ENCODE assay signal across 10 cellular contexts in the genomic region with DNA sequence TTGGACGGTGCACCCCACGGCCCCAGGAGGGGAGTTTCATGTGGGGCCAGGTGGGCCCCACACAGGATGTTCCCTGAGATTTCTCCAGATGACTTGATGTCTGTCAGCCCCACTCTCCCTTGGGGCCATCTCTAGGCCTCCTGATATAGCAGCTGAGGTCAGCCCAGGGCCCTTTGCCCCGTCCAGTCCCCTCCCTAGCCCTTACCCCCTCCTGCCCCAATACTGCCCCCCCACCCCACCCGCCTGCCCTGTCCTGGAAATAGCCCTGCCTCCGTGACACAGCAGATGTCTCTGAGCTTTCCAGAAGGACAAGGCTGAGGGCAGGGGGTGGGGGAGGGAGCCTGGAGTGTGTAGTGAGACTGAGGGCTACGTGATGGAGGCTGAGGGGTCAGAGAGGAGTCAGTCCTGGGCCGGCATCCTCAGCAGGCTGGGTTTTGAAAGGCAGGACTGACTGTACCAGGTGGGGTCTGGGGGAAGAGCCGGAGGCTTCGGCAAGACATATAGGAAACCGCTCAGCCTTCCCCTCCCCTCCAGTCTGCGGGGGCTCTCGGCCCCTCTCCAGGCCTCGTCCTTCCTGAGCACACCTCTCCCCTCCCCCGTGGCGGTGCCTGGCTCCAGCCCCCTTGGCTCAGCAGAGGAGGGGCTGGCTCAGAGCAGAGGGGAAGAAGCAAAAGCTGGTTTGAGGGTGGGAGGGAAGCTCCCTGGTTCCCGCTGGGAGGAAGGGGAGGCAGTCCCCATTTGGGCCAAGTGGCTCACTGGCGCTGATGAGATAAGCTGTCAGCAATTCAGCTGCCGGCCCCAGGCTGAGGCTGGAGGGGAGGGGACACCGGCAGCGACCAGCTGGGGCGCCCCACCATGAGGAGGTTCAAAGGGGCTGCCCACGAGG. TPM values are rescaled to one million over a fixed set of nuclear protein-coding genes. Genes with fewer than 3 reads are reported as not detected.
DNase-seq lines count a peak whose midpoint lies in the region; ATAC-seq and TF ChIP-seq lines count a peak whose summit lies in the region.
"Had no signal": no experiment of that assay in that cellular context is flagged by ENCODE, and none has a peak within 500 bp of the region (broad histone marks: within the 10 kb centered on the region; RNA-seq: fewer than 3 reads in every experiment).

No MANE protein-coding gene starts in this region.

- peak overlapping the region; percentile 11 for H3K27ac ChIP-seq in urinary bladder (ENCODE audit: low read depth)
- H3K27ac ChIP-seq in CD4-positive, alpha-beta memory T cell (ENCODE audit: low read depth, low read length): no peak overlapping the region

- peak; percentile 11 for ATAC-seq in activated naive CD8-positive, alpha-beta T cell treated with anti-CD3 and anti-CD28 coated beads, Interleukin-2, amount 50 U/mL, for 24 hours
- ATAC-seq in HG03108 (IDR thresholded peaks at IDR 0.05; ENCODE audit: unreplicated experiment): no peak

- intact Hi-C loops in CD4-positive, alpha-beta memory T cell (cut with micrococcal nuclease): no loop called here

- no peak for DNase-seq in activated naive CD8-positive, alpha-beta T cell treated with anti-CD3 and anti-CD28 coated beads, Interleukin-2, amount 50 U/mL, for 24 hours
- no peak for DNase-seq in activated naive CD8-positive, alpha-beta T cell treated with anti-CD3 and anti-CD28 coated beads for 36 hours
- DNase-seq in cardiac fibroblast (ENCODE audit: low read depth in 2 of 2) (peak; percentile 52 to 54), lung microvascular endothelial cell (ENCODE audit: low read depth in 2 of 2) (peak; percentile 40 to 74), activated T-cell treated with anti-CD3 and anti-CD28 coated beads for 4 hours (no peak)
- DNase-seq in CD4-positive, alpha-beta memory T cell: no peak
- DNase-seq: CD4-positive, CD25-positive, alpha-beta regulatory T cell had no signal

- H3K36me3 ChIP-seq in urinary bladder (ENCODE audit: insufficient read depth): no peaks in the 10 kb centered on the region
- no peaks in the 10 kb centered on the region for H3K36me3 ChIP-seq in CD4-positive, alpha-beta memory T cell (ENCODE audit: insufficient read depth, low read length)

- H3K27me3 ChIP-seq in CD4-positive, alpha-beta memory T cell (ENCODE audit: insufficient read depth, low read length): peaks cover 13% of the 10 kb centered on the region

- TF ChIP-seq CTCF in cardiac fibroblast (IDR thresholded peaks at IDR 0.05; ENCODE audit: low read depth, low read length): no peak

- H3K27me3 Mint-ChIP-seq in activated naive CD8-positive, alpha-beta T cell treated with anti-CD3 and anti-CD28 coated beads, Interleukin-2, amount 50 U/mL, for 24 hours: peaks cover 35% of the 10 kb centered on the region
- peaks cover 37% of the 10 kb centered on the region for H3K27me3 Mint-ChIP-seq in activated naive CD8-positive, alpha-beta T cell treated with anti-CD3 and anti-CD28 coated beads for 36 hours
- H3K27me3 Mint-ChIP-seq in CD4-positive, alpha-beta memory T cell: peaks cover 17 to 26% of the 10 kb centered on the region in 2 donors

- 7% methylated on average over 22 of the region's 22 CpGs for WGBS in urinary bladder

- CTCF ChIA-PET in CD4-positive, alpha-beta memory T cell (lab: Charles Lee; ENCODE audit: partially characterized antibody): interaction anchor here (0.7 to 1.0 kb wide), 3 partner anchors 10 to 259 kb away, joined by 3 to 5 read pairs (median 3); no protein-coding TSS in a partner anchor

- no peak overlapping the region for H3K27ac Mint-ChIP-seq in activated naive CD8-positive, alpha-beta T cell treated with anti-CD3 and anti-CD28 coated beads, Interleukin-2, amount 50 U/mL, for 24 hours
- no peak overlapping the region for H3K27ac Mint-ChIP-seq in activated naive CD8-positive, alpha-beta T cell treated with anti-CD3 and anti-CD28 coated beads for 36 hours
- H3K27ac Mint-ChIP-seq in CD4-positive, alpha-beta memory T cell: no peak overlapping the region
- H3K27ac Mint-ChIP-seq: activated naive CD8-positive, alpha-beta T cell; CD4-positive, CD25-positive, alpha-beta regulatory T cell had no signal

- H3K9me3 Mint-ChIP-seq in activated naive CD8-positive, alpha-beta T cell treated with anti-CD3 and anti-CD28 coated beads, Interleukin-2, amount 50 U/mL, for 24 hours: no peaks in the 10 kb centered on the region
- H3K9me3 Mint-ChIP-seq in activated naive CD8-positive, alpha-beta T cell treated with anti-CD3 and anti-CD28 coated beads for 36 hours: no peaks in the 10 kb centered on the region
- no peaks in the 10 kb centered on the region for H3K9me3 Mint-ChIP-seq in CD4-positive, alpha-beta memory T cell

- POLR2A ChIA-PET in CD4-positive, alpha-beta memory T cell (lab: Charles Lee; ENCODE audit: partially characterized antibody): no interaction called here

- no peaks in the 10 kb centered on the region for H3K9me3 ChIP-seq in CD4-positive, alpha-beta memory T cell (ENCODE audit: control insufficient read depth in 1 of 2, low read length in 2 of 2)

- no peaks in the 10 kb centered on the region for H3K36me3 Mint-ChIP-seq in activated naive CD8-positive, alpha-beta T cell treated with anti-CD3 and anti-CD28 coated beads, Interleukin-2, amount 50 U/mL, for 24 hours (ENCODE audit: low read depth)
- no peaks in the 10 kb centered on the region for H3K36me3 Mint-ChIP-seq in activated naive CD8-positive, alpha-beta T cell treated with anti-CD3 and anti-CD28 coated beads for 36 hours
- H3K36me3 Mint-ChIP-seq in CD4-positive, alpha-beta memory T cell: no peaks in the 10 kb centered on the region
- H3K36me3 Mint-ChIP-seq: activated naive CD8-positive, alpha-beta T cell; CD4-positive, CD25-positive, alpha-beta regulatory T cell had no signal

- peaks cover 18% of the 10 kb centered on the region for H3K4me1 Mint-ChIP-seq in activated naive CD8-positive, alpha-beta T cell treated with anti-CD3 and anti-CD28 coated beads, Interleukin-2, amount 50 U/mL, for 24 hours
- H3K4me1 Mint-ChIP-seq in activated naive CD8-positive, alpha-beta T cell treated with anti-CD3 and anti-CD28 coated beads for 36 hours: peaks cover 12% of the 10 kb centered on the region
- peaks cover 7 to 14% (median 9%) of the 10 kb centered on the region in 4 donors for H3K4me1 Mint-ChIP-seq in CD4-positive, alpha-beta memory T cell

- H3K4me1 ChIP-seq in urinary bladder (ENCODE audit: insufficient read depth): peaks cover 2% of the 10 kb centered on the region
- H3K4me1 ChIP-seq in CD4-positive, alpha-beta memory T cell (ENCODE audit: insufficient read depth, low read length): peaks cover 19% of the 10 kb centered on the region

- H3K4me3 Mint-ChIP-seq in activated naive CD8-positive, alpha-beta T cell treated with anti-CD3 and anti-CD28 coated beads, Interleukin-2, amount 50 U/mL, for 24 hours: no peak overlapping the region
- H3K4me3 Mint-ChIP-seq in activated naive CD8-positive, alpha-beta T cell treated with anti-CD3 and anti-CD28 coated beads for 36 hours: no peak overlapping the region
- H3K4me3 Mint-ChIP-seq in CD4-positive, alpha-beta memory T cell: peak overlapping the region in 1 of 8 donors; percentile 57

- peak overlapping the region; percentile 68 to 80 for H3K4me3 ChIP-seq in cardiac fibroblast (replicated peaks in 1 of 2; ENCODE audit: low read depth in 2 of 2, low read length in 2 of 2)
- peak overlapping the region; percentile 4 for H3K4me3 ChIP-seq in urinary bladder (ENCODE audit: low read depth, low read length)
- no peak overlapping the region for H3K4me3 ChIP-seq in CD4-positive, alpha-beta memory T cell (ENCODE audit: low read length in 2 of 2)

RNA-seq across cellular contexts. Expression of a gene that starts 2.0 kb away (rescaled TPM):
- total RNA-seq in activated naive CD8-positive, alpha-beta T cell treated with anti-CD3 and anti-CD28 coated beads for 36 hours: under 1 TPM; 0.12 to 0.23 TPM
- total RNA-seq in lung microvascular endothelial cell (122 and 131 TPM in 2 replicates), urinary bladder (136 TPM)
- polyA plus RNA-seq in urinary bladder: 336 TPM
- under 1 TPM in 1 of 2 experiments, not detected in 1; 0.06 TPM for total RNA-seq in CD4-positive, alpha-beta memory T cell
- polyA plus RNA-seq in CD4-positive, alpha-beta memory T cell: not detected
- total RNA-seq: CD4-positive, CD25-positive, alpha-beta regulatory T cell had no signal
- polyA plus RNA-seq: CD4-positive, CD25-positive, alpha-beta regulatory T cell had no signal

RNA-seq across cellular contexts. Expression of a gene that starts 30.4 kb away (rescaled TPM):
- total RNA-seq in activated naive CD8-positive, alpha-beta T cell treated with anti-CD3 and anti-CD28 coated beads for 36 hours: 100 to 1,000 TPM; 125 to 127 TPM
- total RNA-seq in lung microvascular endothelial cell: 86.5 and 97.6 TPM in 2 replicates
- 38.2 TPM for total RNA-seq in urinary bladder
- polyA plus RNA-seq in urinary bladder: 183 TPM
- 10 to 100 TPM; 74.6 to 75.5 TPM for total RNA-seq in CD4-positive, alpha-beta memory T cell
- polyA plus RNA-seq in CD4-positive, alpha-beta memory T cell: 100 to 1,000 TPM; 274 to 392 TPM

RNA-seq across cellular contexts. Expression of a gene that starts 40.5 kb away (rescaled TPM):
- total RNA-seq in activated naive CD8-positive, alpha-beta T cell treated with anti-CD3 and anti-CD28 coated beads for 36 hours: 10 to 100 TPM; 10.8 to 11.0 TPM
- total RNA-seq in lung microvascular endothelial cell (0.99 and 1.1 TPM in 2 replicates), urinary bladder (18.4 TPM)
- 27.3 TPM for polyA plus RNA-seq in urinary bladder
- 10 to 100 TPM; 18.3 to 20.4 TPM for total RNA-seq in CD4-positive, alpha-beta memory T cell
- polyA plus RNA-seq in CD4-positive, alpha-beta memory T cell: 1 to 10 TPM in 1 of 2 donors, not detected in 1; 3.4 TPM

RNA-seq across cellular contexts. Expression of a gene that starts 56.6 kb away (rescaled TPM):
- not detected for total RNA-seq in activated naive CD8-positive, alpha-beta T cell treated with anti-CD3 and anti-CD28 coated beads for 36 hours
- total RNA-seq in lung microvascular endothelial cell (not detected in 2 replicates), urinary bladder (not detected)
- polyA plus RNA-seq in urinary bladder: not detected
- not detected for total RNA-seq in CD4-positive, alpha-beta memory T cell
- polyA plus RNA-seq in CD4-positive, alpha-beta memory T cell: not detected
- total RNA-seq: CD4-positive, CD25-positive, alpha-beta regulatory T cell had no signal
- polyA plus RNA-seq: CD4-positive, CD25-positive, alpha-beta regulatory T cell had no signal

Comparison
In these comparisons a context has a peak if more than half of its experiments do, and no peak if none do; other contexts are left out.
1. DNase-seq: peak in cardiac fibroblast (2 of 2) and lung microvascular endothelial cell (2 of 2); none in activated naive CD8-positive, alpha-beta T cell treated with anti-CD3 and anti-CD28 coated beads, Interleukin-2, amount 50 U/mL, for 24 hours (single experiment), activated naive CD8-positive, alpha-beta T cell treated with anti-CD3 and anti-CD28 coated beads for 36 hours (single experiment), CD4-positive, alpha-beta memory T cell (0 of 5) and activated T-cell treated with anti-CD3 and anti-CD28 coated beads for 4 hours (single experiment).
2. H3K4me3 ChIP-seq: peak in cardiac fibroblast (2 of 2) and urinary bladder (single experiment); none in CD4-positive, alpha-beta memory T cell (0 of 2).
3. RNA of a gene that starts 2.0 kb away (total RNA-seq): 136 TPM in urinary bladder (single experiment) and 122 to 131 TPM in lung microvascular endothelial cell; 0.12 to 0.23 TPM in activated naive CD8-positive, alpha-beta T cell treated with anti-CD3 and anti-CD28 coated beads for 36 hours and 0.06 TPM in CD4-positive, alpha-beta memory T cell; every median in the first group is over 100 times any median in the second.